ENCODE assay signal across 21 cellular contexts in the genomic region with DNA sequence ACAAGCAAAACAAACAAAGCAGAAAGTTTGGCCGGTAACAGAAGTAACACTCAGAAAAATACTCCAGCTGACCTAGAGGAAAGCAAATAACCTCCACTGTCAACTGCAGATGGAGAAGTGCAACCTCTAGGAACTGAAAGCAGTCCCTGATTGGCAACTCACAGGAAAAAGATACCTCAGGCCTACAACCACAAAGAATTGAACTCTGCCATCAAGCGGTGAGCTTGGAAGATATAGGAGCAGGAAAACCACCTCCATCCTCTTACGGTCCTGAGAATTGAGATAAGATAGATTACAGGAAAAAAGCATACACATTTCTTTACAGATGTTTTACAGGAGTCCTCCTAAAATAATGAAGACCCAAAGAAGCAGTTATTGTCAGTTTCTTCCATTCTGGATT.
DNase-seq lines count a peak whose midpoint lies in the region; ATAC-seq and TF ChIP-seq lines count a peak whose summit lies in the region.
"Had no signal": no experiment of that assay in that cellular context is flagged by ENCODE, and none has a peak within 500 bp of the region (broad histone marks: within the 10 kb centered on the region; RNA-seq: fewer than 3 reads in every experiment).

No MANE protein-coding gene starts in this region.

- TF ChIP-seq CTCF in left ventricle myocardium inferior (IDR thresholded peaks at IDR 0.05; ENCODE audit: borderline replicate concordance) (peak; percentile 11), heart left ventricle (IDR thresholded peaks at IDR 0.05) (no peak), WTC11 (IDR thresholded peaks at IDR 0.05) (no peak)

- H3K4me1 ChIP-seq in left ventricle myocardium inferior (peaks cover 15% of the 10 kb centered on the region), heart left ventricle (peaks cover 0 to 18% (median 12%) of the 10 kb centered on the region in 12 donors)
- H3K4me1 ChIP-seq: psoas muscle had no signal

- no peak overlapping the region for H3K27ac Mint-ChIP-seq in WTC11
- H3K27ac Mint-ChIP-seq: activated CD4-positive, alpha-beta T cell treated with anti-CD3 and anti-CD28 coated beads for 36 hours; activated naive CD4-positive, alpha-beta T cell treated with anti-CD3 and anti-CD28 coated beads, Interleukin-2, amount 50 U/mL, for 24 hours; brain; dendritic cell treated with granulocyte-macrophage colony-stimulating factor and Interleukin-4, amounts not matched to agents 40 ng/mL and 50 ng/mL, for 4 days; stimulated activated memory B cell treated with anti-CD40 and anti-IgM and Interleukin-4, amounts not matched to agents 10 μg/mL and 1 μg/mL and 100 μg/mL, for 72 hours; T-helper 17 cell had no signal

- CTCF ChIA-PET in WTC11 (lab: Charles Lee): interaction anchor here (1.0 to 4.9 kb wide), 6 partner anchors 14 to 270 kb away, joined by 3 to 64 read pairs (median 6); no protein-coding TSS in a partner anchor

- H3K36me3 ChIP-seq in left ventricle myocardium inferior: no peaks in the 10 kb centered on the region
- peaks cover 0 to under 1% (median 0%) of the 10 kb centered on the region in 9 donors for H3K36me3 ChIP-seq in heart left ventricle
- H3K36me3 ChIP-seq: spleen, upper lobe of left lung had no signal

- DNase-seq in left ventricle myocardium inferior (no peak), heart left ventricle (no peak), NCI-H226 (peak; percentile 12), WTC11 (ENCODE audit: low spot score) (no peak), EL (no peak), left cardiac atrium (no peak)
- DNase-seq: activated CD4-positive, alpha-beta T cell treated with anti-CD3 and anti-CD28 coated beads for 36 hours; activated CD8-positive, alpha-beta memory T cell treated with anti-CD3 and anti-CD28 coated beads, Interleukin-2, amount 50 U/mL, for 48 hours; NCI-H2107; NCI-H748 treated with DMSO at 0.1 percent for 48 hours; psoas muscle; spleen; T-helper 17 cell; upper lobe of left lung had no signal

- H3K36me3 Mint-ChIP-seq in WTC11: peaks cover 11% of the 10 kb centered on the region
- H3K36me3 Mint-ChIP-seq: activated naive CD4-positive, alpha-beta T cell treated with anti-CD3 and anti-CD28 coated beads, Interleukin-2, amount 50 U/mL, for 24 hours; brain; stimulated activated memory B cell treated with anti-CD40 and anti-IgM and Interleukin-4, amounts not matched to agents 10 μg/mL and 1 μg/mL and 100 μg/mL, for 72 hours had no signal

- H3K27me3 ChIP-seq in left ventricle myocardium inferior (ENCODE audit: low read depth) (no peaks in the 10 kb centered on the region), heart left ventricle (no peaks in the 10 kb centered on the region)
- H3K27me3 ChIP-seq: upper lobe of left lung had no signal

- POLR2A ChIA-PET in WTC11 (lab: Charles Lee): interaction anchor here (0.5 kb wide), 1 partner anchor 67 kb away, joined by 4 read pairs; no protein-coding TSS in a partner anchor

- no peak for TF ChIP-seq POLR2A in heart left ventricle (IDR thresholded peaks at IDR 0.05)

- H3K9me3 Mint-ChIP-seq in WTC11: peaks cover 18% of the 10 kb centered on the region
- H3K9me3 Mint-ChIP-seq: activated naive CD4-positive, alpha-beta T cell treated with anti-CD3 and anti-CD28 coated beads, Interleukin-2, amount 50 U/mL, for 24 hours; dendritic cell treated with granulocyte-macrophage colony-stimulating factor and Interleukin-4, amounts not matched to agents 40 ng/mL and 50 ng/mL, for 4 days; stimulated activated memory B cell treated with anti-CD40 and anti-IgM and Interleukin-4, amounts not matched to agents 10 μg/mL and 1 μg/mL and 100 μg/mL, for 72 hours had no signal

- ATAC-seq in heart left ventricle (no peak), WTC11 (peak; percentile 19; the same call in 1 of the 2 replicates), GM19463 (IDR thresholded peaks at IDR 0.05; ENCODE audit: unreplicated experiment) (no peak), GM21576 (IDR thresholded peaks at IDR 0.05; ENCODE audit: unreplicated experiment) (no peak), left cardiac atrium (no peak)
- ATAC-seq: activated CD4-positive, alpha-beta T cell treated with anti-CD3 and anti-CD28 coated beads for 36 hours; esophagus mucosa; psoas muscle; stimulated activated memory B cell treated with anti-CD40 and anti-IgM and Interleukin-4, amounts not matched to agents 10 μg/mL and 1 μg/mL and 100 μg/mL, for 72 hours; T-helper 17 cell had no signal

- 63 to 82% (median 68%) methylated on average over 3 of the region's 3 CpGs for WGBS in heart left ventricle, 4 donors

- peaks cover 7% of the 10 kb centered on the region; the same call in 1 of the 2 replicates for H3K4me1 Mint-ChIP-seq in WTC11
- H3K4me1 Mint-ChIP-seq: brain; stimulated activated memory B cell treated with anti-CD40 and anti-IgM and Interleukin-4, amounts not matched to agents 10 μg/mL and 1 μg/mL and 100 μg/mL, for 72 hours had no signal

- H3K27ac ChIP-seq in left ventricle myocardium inferior (replicated peaks) (no peak overlapping the region), heart left ventricle (no peak overlapping the region)
- H3K27ac ChIP-seq: psoas muscle, spleen, upper lobe of left lung had no signal

- H3K9me3 ChIP-seq in left ventricle myocardium inferior (replicated peaks): peaks cover 7% of the 10 kb centered on the region
- H3K9me3 ChIP-seq in heart left ventricle: peaks cover 0 to 8% (median 2%) of the 10 kb centered on the region in 12 donors
- H3K9me3 ChIP-seq: psoas muscle had no signal

- no peak overlapping the region for H3K4me3 Mint-ChIP-seq in WTC11
- H3K4me3 Mint-ChIP-seq: activated CD4-positive, alpha-beta T cell treated with anti-CD3 and anti-CD28 coated beads for 36 hours; activated naive CD4-positive, alpha-beta T cell treated with anti-CD3 and anti-CD28 coated beads, Interleukin-2, amount 50 U/mL, for 24 hours; brain; dendritic cell treated with granulocyte-macrophage colony-stimulating factor and Interleukin-4, amounts not matched to agents 40 ng/mL and 50 ng/mL, for 4 days; stimulated activated memory B cell treated with anti-CD40 and anti-IgM and Interleukin-4, amounts not matched to agents 10 μg/mL and 1 μg/mL and 100 μg/mL, for 72 hours; T-helper 17 cell had no signal

- no peak overlapping the region for H3K4me3 ChIP-seq in left ventricle myocardium inferior
- H3K4me3 ChIP-seq in heart left ventricle: no peak overlapping the region
- H3K4me3 ChIP-seq: psoas muscle, spleen, upper lobe of left lung had no signal

- intact Hi-C loops in left ventricle myocardium inferior (cut with micrococcal nuclease) (no loop called here), heart left ventricle (cut with DNase I) (no loop called here), left cardiac atrium (cut with DNase I) (loop anchor here in 1 of 2 donors (5.0 kb wide), 1 partner anchor 264 kb away; no protein-coding TSS in a partner anchor)

- no peaks in the 10 kb centered on the region for H3K27me3 Mint-ChIP-seq in WTC11 (ENCODE audit: low read depth)
- H3K27me3 Mint-ChIP-seq: brain had no signal

TF ChIP-seq in WTC11, 78 proteins besides CTCF, POLR2A, EP300 and RAD21 (continues in another document):
- no peak for TF ChIP-seq MYBL2 (CRISPR knock-in tag; IDR thresholded peaks at IDR 0.05)
- TF ChIP-seq JAZF1 (CRISPR knock-in tag; IDR thresholded peaks at IDR 0.05): no peak
- TF ChIP-seq RELA (CRISPR knock-in tag; IDR thresholded peaks at IDR 0.05; ENCODE audit: borderline replicate concordance): no peak
- TF ChIP-seq CREB1 (CRISPR knock-in tag; IDR thresholded peaks at IDR 0.05): no peak
- TF ChIP-seq, protein P1, sequence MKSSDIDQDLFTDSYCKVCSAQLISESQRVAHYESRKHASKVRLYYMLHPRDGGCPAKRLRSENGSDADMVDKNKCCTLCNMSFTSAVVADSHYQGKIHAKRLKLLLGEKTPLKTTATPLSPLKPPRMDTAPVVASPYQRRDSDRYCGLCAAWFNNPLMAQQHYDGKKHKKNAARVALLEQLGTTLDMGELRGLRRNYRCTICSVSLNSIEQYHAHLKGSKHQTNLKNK (CRISPR knock-in tag; IDR thresholded peaks at IDR 0.05): no peak
- TF ChIP-seq ZNF232 (CRISPR knock-in tag; IDR thresholded peaks at IDR 0.05): no peak
- TF ChIP-seq, protein P2, sequence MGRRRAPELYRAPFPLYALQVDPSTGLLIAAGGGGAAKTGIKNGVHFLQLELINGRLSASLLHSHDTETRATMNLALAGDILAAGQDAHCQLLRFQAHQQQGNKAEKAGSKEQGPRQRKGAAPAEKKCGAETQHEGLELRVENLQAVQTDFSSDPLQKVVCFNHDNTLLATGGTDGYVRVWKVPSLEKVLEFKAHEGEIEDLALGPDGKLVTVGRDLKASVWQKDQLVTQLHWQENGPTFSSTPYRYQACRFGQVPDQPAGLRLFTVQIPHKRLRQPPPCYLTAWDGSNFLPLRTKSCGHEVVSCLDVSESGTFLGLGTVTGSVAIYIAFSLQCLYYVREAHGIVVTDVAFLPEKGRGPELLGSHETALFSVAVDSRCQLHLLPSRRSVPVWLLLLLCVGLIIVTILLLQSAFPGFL (CRISPR knock-in tag; IDR thresholded peaks at IDR 0.05; ENCODE audit: borderline replicate concordance): no peak
- TF ChIP-seq, protein P3, sequence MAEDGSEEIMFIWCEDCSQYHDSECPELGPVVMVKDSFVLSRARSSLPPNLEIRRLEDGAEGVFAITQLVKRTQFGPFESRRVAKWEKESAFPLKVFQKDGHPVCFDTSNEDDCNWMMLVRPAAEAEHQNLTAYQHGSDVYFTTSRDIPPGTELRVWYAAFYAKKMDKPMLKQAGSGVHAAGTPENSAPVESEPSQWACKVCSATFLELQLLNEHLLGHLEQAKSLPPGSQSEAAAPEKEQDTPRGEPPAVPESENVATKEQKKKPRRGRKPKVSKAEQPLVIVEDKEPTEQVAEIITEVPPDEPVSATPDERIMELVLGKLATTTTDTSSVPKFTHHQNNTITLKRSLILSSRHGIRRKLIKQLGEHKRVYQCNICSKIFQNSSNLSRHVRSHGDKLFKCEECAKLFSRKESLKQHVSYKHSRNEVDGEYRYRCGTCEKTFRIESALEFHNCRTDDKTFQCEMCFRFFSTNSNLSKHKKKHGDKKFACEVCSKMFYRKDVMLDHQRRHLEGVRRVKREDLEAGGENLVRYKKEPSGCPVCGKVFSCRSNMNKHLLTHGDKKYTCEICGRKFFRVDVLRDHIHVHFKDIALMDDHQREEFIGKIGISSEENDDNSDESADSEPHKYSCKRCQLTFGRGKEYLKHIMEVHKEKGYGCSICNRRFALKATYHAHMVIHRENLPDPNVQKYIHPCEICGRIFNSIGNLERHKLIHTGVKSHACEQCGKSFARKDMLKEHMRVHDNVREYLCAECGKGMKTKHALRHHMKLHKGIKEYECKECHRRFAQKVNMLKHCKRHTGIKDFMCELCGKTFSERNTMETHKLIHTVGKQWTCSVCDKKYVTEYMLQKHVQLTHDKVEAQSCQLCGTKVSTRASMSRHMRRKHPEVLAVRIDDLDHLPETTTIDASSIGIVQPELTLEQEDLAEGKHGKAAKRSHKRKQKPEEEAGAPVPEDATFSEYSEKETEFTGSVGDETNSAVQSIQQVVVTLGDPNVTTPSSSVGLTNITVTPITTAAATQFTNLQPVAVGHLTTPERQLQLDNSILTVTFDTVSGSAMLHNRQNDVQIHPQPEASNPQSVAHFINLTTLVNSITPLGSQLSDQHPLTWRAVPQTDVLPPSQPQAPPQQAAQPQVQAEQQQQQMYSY (CRISPR knock-in tag; IDR thresholded peaks at IDR 0.05): no peak
- no peak for TF ChIP-seq GABPB1 (CRISPR knock-in tag; IDR thresholded peaks at IDR 0.05)
